Comparison of ENCODE assay signal across 8 cellular contexts in genomic region chr4:131774382-131774781, GRCh38.
DNase-seq lines count a peak whose midpoint lies in the region; FAIRE-seq lines count a peak whose summit lies in the region.
"Not testable (repeated sequence)": the region's sequence is repeated elsewhere in the genome, so short reads cannot be mapped to it uniquely, and the experiment has no call there.

No MANE protein-coding gene starts in this region.

- peak; percentile 72 for DNase-seq in A172 (ENCODE audit: low spot score)
- DNase-seq in Daoy (ENCODE audit: low read depth), result peak; percentile 52
- peak; percentile 2 for DNase-seq in HPDE6-E6E7 (ENCODE audit: extremely low spot score)
- DNase-seq in RCC 7860 (ENCODE audit: low spot score), result peak; percentile 47
- DNase-seq in amniotic epithelial cell (ENCODE audit: low read depth), result peak; percentile 91
- peak; percentile 97 for DNase-seq in foreskin melanocyte
- DNase-seq in non-pigmented ciliary epithelial cell (ENCODE audit: low read depth), result peak; percentile 89

- not testable (repeated sequence) for FAIRE-seq in RCC 7860 (lab: Jason Lieb, UNC)
- peak; percentile 4 for FAIRE-seq in endometrium (lab: Jason Lieb, UNC)

Comparison
In these comparisons a context has a peak if more than half of its experiments do, and no peak if none do; other contexts are left out.
1. Peak in every context shown above with its lines: DNase-seq.
2. DNase-seq: peak in every context shown above with its lines; median percentile 97 in foreskin melanocyte; 91 in amniotic epithelial cell; 89 in non-pigmented ciliary epithelial cell; 72 in A172; 52 in Daoy; 47 in RCC 7860; 2 in HPDE6-E6E7.